ENCODE assay signal across 8 cellular contexts in genomic region chr14:60720962-60721330, GRCh38. TPM values are rescaled to one million over a fixed set of nuclear protein-coding genes. Genes with fewer than 3 reads are reported as not detected.
A peak's percentile ranks its signal among the peaks of the same experiment; 100 is the strongest.
DNase-seq lines count a peak whose midpoint lies in the region; ATAC-seq and TF ChIP-seq lines count a peak whose summit lies in the region.

No MANE protein-coding gene starts in this region.

- H3K56ac ChIP-seq in H9 (ENCODE audit: insufficient read length, low read depth, low read length) (no peak overlapping the region), mesendoderm (ENCODE audit: low read length) (peak overlapping the region; percentile 98)

- no peaks in the 10 kb centered on the region; a peak in 1 of 5 replicates for H3K9me3 Mint-ChIP-seq in H9

- H2BK120ac ChIP-seq in H9 (ENCODE audit: low read depth, low read length, poor library complexity, severe bottlenecking), result no peak overlapping the region
- no peak overlapping the region for H2BK120ac ChIP-seq in mesendoderm (ENCODE audit: low read depth, low read length)

- no peak overlapping the region for H4K91ac ChIP-seq in H9 (ENCODE audit: insufficient read length, low read depth, low read length)

- H4K5ac ChIP-seq in H9 (ENCODE audit: insufficient read length, low read depth, low read length) (no peak overlapping the region), mesendoderm (ENCODE audit: low read length) (no peak overlapping the region)

- H3K36me3 Mint-ChIP-seq in H9 (ENCODE audit: insufficient read depth in 1 of 3, low read depth in 3 of 3), result peaks cover 22 to 30% (median 29%) of the 10 kb centered on the region in 3 experiments

- H3K79me1 ChIP-seq in H9 (ENCODE audit: insufficient read depth, low read depth, low read length, poor library complexity, severe bottlenecking) (peaks cover 6% of the 10 kb centered on the region), mesendoderm (ENCODE audit: low read length) (peaks cover 8% of the 10 kb centered on the region)

- H3K27me3 ChIP-seq in H9 (ENCODE audit: insufficient read depth, low read length), result no peaks in the 10 kb centered on the region
- no peaks in the 10 kb centered on the region for H3K27me3 ChIP-seq in mesendoderm (ENCODE audit: insufficient read depth, low read length, poor library complexity)

- H3K9me3 ChIP-seq in H9 (ENCODE audit: control insufficient read depth, low read depth, low read length), result no peaks in the 10 kb centered on the region

- no peak overlapping the region for H3K23ac ChIP-seq in H9 (ENCODE audit: insufficient read length, low read depth, low read length)
- no peak overlapping the region for H3K23ac ChIP-seq in mesendoderm (ENCODE audit: low read length)

- DNase-seq in 8988T (peak; percentile 20), H9 (no peak), astrocyte of the cerebellum (ENCODE audit: low read depth) (no peak), mesendoderm (no peak), posterior cingulate gyrus (no peak), omental fat pad (ENCODE audit: low spot score) (no peak), NCI-H510A (lab: John Stamatoyannopoulos, UW) (no peak), NCI-H510A treated with DMSO at 0.1 percent for 48 hours (lab: John Stamatoyannopoulos, UW) (no peak)

- in situ Hi-C loops in astrocyte of the cerebellum (cut with HindIII; ENCODE audit: low sequenced_read_pairs), result no loop called here

- intact Hi-C loops in posterior cingulate gyrus (cut with DNase I), result no loop called here

- H3K4me1 Mint-ChIP-seq in H9, result peaks cover 26 to 27% of the 10 kb centered on the region in 2 experiments

- peak overlapping the region; percentile 75 for H3K4me2 ChIP-seq in H9 (ENCODE audit: insufficient read depth, insufficient read length, low read length)
- peak overlapping the region; percentile 44 for H3K4me2 ChIP-seq in mesendoderm (ENCODE audit: low read length)

- H2AK5ac ChIP-seq in H9 (ENCODE audit: insufficient read length, low read length) (no peak overlapping the region), mesendoderm (ENCODE audit: low read length) (no peak overlapping the region)

- H3K27ac ChIP-seq in H9 (ENCODE audit: insufficient read length, low read depth, low read length) (no peak overlapping the region), mesendoderm (ENCODE audit: low read depth, low read length) (peak overlapping the region; percentile 13)

- no peak overlapping the region for H3K14ac ChIP-seq in H9 (ENCODE audit: insufficient read depth, low read length)

- no peak overlapping the region for H3K9ac ChIP-seq in H9 (ENCODE audit: extremely low read depth, insufficient read length, low read length)
- H3K9ac ChIP-seq in mesendoderm (ENCODE audit: low read length), result peak overlapping the region; percentile 80

- H2BK12ac ChIP-seq in H9 (ENCODE audit: insufficient read length, low read depth, low read length), result no peak overlapping the region

- peak overlapping the region; percentile 89 for H3K4me3 ChIP-seq in astrocyte of the cerebellum (ENCODE audit: low read depth, low read length)
- peak overlapping the region; percentile 24 for H3K4me3 ChIP-seq in mesendoderm (ENCODE audit: low read length)

- no peak overlapping the region for H2AFZ ChIP-seq in H9 (ENCODE audit: low read length)

- H3K4ac ChIP-seq in H9 (ENCODE audit: low read depth, low read length) (no peak overlapping the region), mesendoderm (ENCODE audit: low read depth, low read length) (no peak overlapping the region)

- 0 out of 7 replicates have a peak overlapping the region, but pooled peaks of 1 of the 3 experiments have one; percentile 31 for H3K27ac Mint-ChIP-seq in H9

- H3K23me2 ChIP-seq in H9 (ENCODE audit: insufficient read length, low read depth, low read length, poor library complexity, severe bottlenecking), result peaks cover 20% of the 10 kb centered on the region

- H3K4me1 ChIP-seq in H9 (ENCODE audit: insufficient read depth, low read length) (peaks cover 3% of the 10 kb centered on the region; the same call in 1 of the 2 replicates), mesendoderm (ENCODE audit: control insufficient read depth, low read depth, low read length) (peaks cover 11% of the 10 kb centered on the region)

- H2BK5ac ChIP-seq in H9 (ENCODE audit: insufficient read length, low read length), result no peak overlapping the region
- no peak overlapping the region for H2BK5ac ChIP-seq in mesendoderm (ENCODE audit: low read length)

- H3K18ac ChIP-seq in H9 (ENCODE audit: insufficient read length, low read depth, low read length), result no peak overlapping the region
- H3K18ac ChIP-seq in mesendoderm (ENCODE audit: low read length), result peak overlapping the region; percentile 76

- peaks cover 1% of the 10 kb centered on the region for H3K36me3 ChIP-seq in mesendoderm (ENCODE audit: control insufficient read depth, insufficient read depth, low read length)

- H3K27me3 Mint-ChIP-seq in H9 (ENCODE audit: low read depth), result peaks cover 1% of the 10 kb centered on the region; the same call in 1 of the 2 replicates

- H2BK15ac ChIP-seq in H9 (ENCODE audit: low read depth, low read length) (no peak overlapping the region), mesendoderm (replicated peaks; ENCODE audit: low read depth) (no peak overlapping the region)

- no peak for TF ChIP-seq CTCF in H9 (conservative IDR thresholded peaks at IDR 0.05)
- no peak for TF ChIP-seq CTCF in astrocyte of the cerebellum (IDR thresholded peaks at IDR 0.05; ENCODE audit: low read depth, low read length, missing control alignments)
- no peak for TF ChIP-seq CTCF in omental fat pad (IDR thresholded peaks at IDR 0.05)

- H2BK20ac ChIP-seq in H9 (ENCODE audit: low read depth, low read length, poor library complexity, severe bottlenecking), result no peak overlapping the region

- peaks cover 7% of the 10 kb centered on the region; the same call in 1 of the 2 replicates for H3K79me2 ChIP-seq in H9 (ENCODE audit: insufficient read depth, low read length)
- peaks cover 29% of the 10 kb centered on the region for H3K79me2 ChIP-seq in mesendoderm (ENCODE audit: control insufficient read depth, insufficient read depth, low read length)

- H4K8ac ChIP-seq in H9 (replicated peaks; ENCODE audit: insufficient read length, low read depth, low read length), result no peak overlapping the region
- H4K8ac ChIP-seq in mesendoderm (ENCODE audit: low read depth, low read length), result no peak overlapping the region

- H3T11ph ChIP-seq in H9 (ENCODE audit: low read length), result no peak overlapping the region

- peak overlapping the region; percentile 96 for H3K4me3 Mint-ChIP-seq in H9

- WGBS in H9 (ENCODE audit: extremely low coverage, insufficient read length, low lambda C conversion rate), result no CpG with 5 or more reads among the region's 4 CpGs
- no CpG with 5 or more reads among the region's 4 CpGs for WGBS in mesendoderm (ENCODE audit: extremely low coverage, insufficient coverage, low lambda C conversion rate)

- ATAC-seq in omental fat pad (ENCODE audit: low FRiP score), result no peak

- no peaks in the 10 kb centered on the region for H4K20me1 ChIP-seq in H9 (ENCODE audit: control insufficient read depth, insufficient read depth, insufficient read length)

RNA-seq across cellular contexts. Expression of gene SIX4, which starts 3.2 kb away (rescaled TPM):
- total RNA-seq in H9 (2021) (26.5 and 28.9 TPM in 2 replicates), omental fat pad (10 to 100 TPM in 1 of 4 donors, 1 to 10 TPM in 2, under 1 TPM in 1; 0.95 to 13.4 (median 3.0) TPM)
- 9.6 TPM for polyA plus RNA-seq in mesendoderm (2013, experiment 1 of 2)
- polyA plus RNA-seq in mesendoderm (2013, experiment 2 of 2), result 9.8 TPM

RNA-seq across cellular contexts. Expression of gene MNAT1, which starts 13.6 kb away (rescaled TPM):
- 43.1 and 47.4 TPM in 2 replicates for total RNA-seq in H9 (2021)
- 57.7 TPM for polyA plus RNA-seq in mesendoderm (2013, experiment 1 of 2)
- polyA plus RNA-seq in mesendoderm (2013, experiment 2 of 2), result 62.5 TPM
- total RNA-seq in omental fat pad, result 10 to 100 TPM; 20.4 to 35.4 (median 31.3) TPM
